ENCODE assay signal across 14 cellular contexts in genomic region chr9:77016111-77016525, GRCh38. TPM values are rescaled to one million over a fixed set of nuclear protein-coding genes. Genes with fewer than 3 reads are reported as not detected.
DNase-seq lines count a peak whose midpoint lies in the region; TF ChIP-seq lines count a peak whose summit lies in the region.
"Had no signal": no experiment of that assay in that cellular context is flagged by ENCODE, and none has a peak within 500 bp of the region (broad histone marks: within the 10 kb centered on the region; RNA-seq: fewer than 3 reads in every experiment).

No MANE protein-coding gene starts in this region.

- H3K36me3 ChIP-seq in HUES48 (ENCODE audit: control insufficient read depth, insufficient read depth, low read length) (no peaks in the 10 kb centered on the region), hepatocyte (replicated peaks; ENCODE audit: insufficient read depth, low read depth) (no peaks in the 10 kb centered on the region), osteoblast (ENCODE audit: insufficient read depth, low read length) (no peaks in the 10 kb centered on the region)
- H3K36me3 ChIP-seq: adrenal gland had no signal

- no peaks in the 10 kb centered on the region for H3K36me3 Mint-ChIP-seq in activated T-cell treated with anti-CD3 and anti-CD28 coated beads, Interleukin-2, amount 50 U/mL, for 24 hours (ENCODE audit: low read depth)
- H3K36me3 Mint-ChIP-seq: CD4-positive, alpha-beta memory T cell had no signal

- H2AFZ ChIP-seq in hepatocyte (no peak overlapping the region), osteoblast (ENCODE audit: low read length) (no peak overlapping the region)

- no peaks in the 10 kb centered on the region for H3K9me3 ChIP-seq in HUES48 (ENCODE audit: control insufficient read depth, insufficient read depth, low read length)
- H3K9me3 ChIP-seq in hepatocyte (ENCODE audit: low read depth): no peaks in the 10 kb centered on the region
- H3K9me3 ChIP-seq in osteoblast (ENCODE audit: low read depth, low read length): no peaks in the 10 kb centered on the region
- H3K9me3 ChIP-seq: adrenal gland had no signal

- no peak overlapping the region for H3K27ac Mint-ChIP-seq in activated T-cell treated with anti-CD3 and anti-CD28 coated beads, Interleukin-2, amount 50 U/mL, for 24 hours

- H3K27me3 ChIP-seq in HUES48 (ENCODE audit: control insufficient read depth, insufficient read depth, low read length) (peaks cover 99% of the 10 kb centered on the region), hepatocyte (peaks cover 96% of the 10 kb centered on the region), osteoblast (ENCODE audit: insufficient read depth, low read length) (peaks cover 97% of the 10 kb centered on the region)

- WGBS in hepatocyte (ENCODE audit: low lambda C conversion rate, missing lambda C conversion rate): 1% methylated on average over 35 of the region's 38 CpGs

- H3K4me3 Mint-ChIP-seq in activated T-cell treated with anti-CD3 and anti-CD28 coated beads, Interleukin-2, amount 50 U/mL, for 24 hours: no peak overlapping the region
- H3K4me3 Mint-ChIP-seq: naive thymus-derived CD4-positive, alpha-beta T cell had no signal

- H3K27ac ChIP-seq in HUES48 (ENCODE audit: low read depth, low read length): no peak overlapping the region
- H3K27ac ChIP-seq in hepatocyte: no peak overlapping the region
- H3K27ac ChIP-seq in osteoblast (ENCODE audit: low read depth, low read length): no peak overlapping the region
- H3K27ac ChIP-seq: adrenal gland, skin epidermis had no signal

- H3K4me3 ChIP-seq in HUES48 (ENCODE audit: low read depth, low read length) (peak overlapping the region; percentile 52), hepatocyte (no peak overlapping the region), osteoblast (ENCODE audit: insufficient read depth, low read length) (no peak overlapping the region), foreskin fibroblast (ENCODE audit: low read depth in 1 of 2, low read length in 2 of 2) (no peak overlapping the region)
- H3K4me3 ChIP-seq: adrenal gland, skin epidermis had no signal

- no peaks in the 10 kb centered on the region for H3K9me3 Mint-ChIP-seq in activated T-cell treated with anti-CD3 and anti-CD28 coated beads, Interleukin-2, amount 50 U/mL, for 24 hours

- H3K4me1 Mint-ChIP-seq in activated T-cell treated with anti-CD3 and anti-CD28 coated beads, Interleukin-2, amount 50 U/mL, for 24 hours (ENCODE audit: low read depth): peaks cover 30% of the 10 kb centered on the region

- H4K20me1 ChIP-seq in hepatocyte (ENCODE audit: insufficient read depth, poor library complexity, severe bottlenecking) (no peaks in the 10 kb centered on the region), osteoblast (ENCODE audit: insufficient read depth, low read length) (no peaks in the 10 kb centered on the region)

- H3K79me2 ChIP-seq in hepatocyte (no peaks in the 10 kb centered on the region), osteoblast (ENCODE audit: insufficient read depth, low read length) (no peaks in the 10 kb centered on the region)

- H3K9ac ChIP-seq in HUES48 (ENCODE audit: low read depth, low read length): no peak overlapping the region

- peaks cover 92% of the 10 kb centered on the region for H3K27me3 Mint-ChIP-seq in activated T-cell treated with anti-CD3 and anti-CD28 coated beads, Interleukin-2, amount 50 U/mL, for 24 hours

- TF ChIP-seq CTCF in hepatocyte (IDR thresholded peaks at IDR 0.05; ENCODE audit: poor library complexity) (no peak), osteoblast (IDR thresholded peaks at IDR 0.05; ENCODE audit: extremely low read depth, low read depth, low read length) (no peak), foreskin fibroblast (IDR thresholded peaks at IDR 0.05; ENCODE audit: low read depth, low read length) (no peak)

- no peaks in the 10 kb centered on the region for H3K9me2 ChIP-seq in hepatocyte (replicated peaks; ENCODE audit: insufficient read depth)

- peak; percentile 40 for DNase-seq in Daoy (ENCODE audit: low read depth)
- no peak for DNase-seq in hepatocyte (ENCODE audit: low spot score)
- peak; percentile 60 for DNase-seq in osteoblast (ENCODE audit: insufficient read length, low spot score, missing footprints)
- DNase-seq in activated T-cell treated with anti-CD3 and anti-CD28 coated beads, Interleukin-2, amount 50 U/mL, for 24 hours: no peak
- DNase-seq in NCI-H226: no peak
- no peak for DNase-seq in activated gamma-delta T cell treated with Interleukin-2 at 50 U/mL for 16 hours
- DNase-seq in foreskin fibroblast: no peak
- DNase-seq: adrenal gland; CD4-positive, alpha-beta memory T cell; kidney; naive thymus-derived CD4-positive, alpha-beta T cell; NCI-H1048 had no signal

- H3K4me2 ChIP-seq in hepatocyte: peak overlapping the region; percentile 82
- H3K4me2 ChIP-seq in osteoblast (ENCODE audit: insufficient read depth, low read length): no peak overlapping the region

- H3K4me1 ChIP-seq in HUES48 (ENCODE audit: control insufficient read depth, insufficient read depth, low read length): peaks cover 66% of the 10 kb centered on the region
- peaks cover 29% of the 10 kb centered on the region for H3K4me1 ChIP-seq in hepatocyte (ENCODE audit: insufficient read depth)
- peaks cover 4% of the 10 kb centered on the region for H3K4me1 ChIP-seq in osteoblast (ENCODE audit: insufficient read depth, low read length)

RNA-seq across cellular contexts. Expression of gene FOXB2, which starts 3.3 kb away (rescaled TPM):
- total RNA-seq in Daoy (2014; rRNA removed; shearing (Covaris generic)): not detected in 2 replicates
- not detected in 2 replicates for total RNA-seq in hepatocyte
- polyA plus RNA-seq in hepatocyte: not detected in 2 replicates
- not detected in 2 replicates for total RNA-seq in osteoblast
- total RNA-seq: adrenal gland; CD4-positive, alpha-beta memory T cell; kidney; naive thymus-derived CD4-positive, alpha-beta T cell had no signal
- polyA plus RNA-seq: adrenal gland; CD4-positive, alpha-beta memory T cell; naive thymus-derived CD4-positive, alpha-beta T cell had no signal

Comparison
In these comparisons a context has a peak if more than half of its experiments do, and no peak if none do; other contexts are left out.
1. DNase-seq: peak in Daoy (single experiment) and osteoblast (single experiment); none in hepatocyte (single experiment), activated T-cell treated with anti-CD3 and anti-CD28 coated beads, Interleukin-2, amount 50 U/mL, for 24 hours (single experiment), NCI-H226 (single experiment), activated gamma-delta T cell treated with Interleukin-2 at 50 U/mL for 16 hours (single experiment) and foreskin fibroblast (0 of 2).